Comparison of ENCODE assay signal across 8 cellular contexts in the genomic region with DNA sequence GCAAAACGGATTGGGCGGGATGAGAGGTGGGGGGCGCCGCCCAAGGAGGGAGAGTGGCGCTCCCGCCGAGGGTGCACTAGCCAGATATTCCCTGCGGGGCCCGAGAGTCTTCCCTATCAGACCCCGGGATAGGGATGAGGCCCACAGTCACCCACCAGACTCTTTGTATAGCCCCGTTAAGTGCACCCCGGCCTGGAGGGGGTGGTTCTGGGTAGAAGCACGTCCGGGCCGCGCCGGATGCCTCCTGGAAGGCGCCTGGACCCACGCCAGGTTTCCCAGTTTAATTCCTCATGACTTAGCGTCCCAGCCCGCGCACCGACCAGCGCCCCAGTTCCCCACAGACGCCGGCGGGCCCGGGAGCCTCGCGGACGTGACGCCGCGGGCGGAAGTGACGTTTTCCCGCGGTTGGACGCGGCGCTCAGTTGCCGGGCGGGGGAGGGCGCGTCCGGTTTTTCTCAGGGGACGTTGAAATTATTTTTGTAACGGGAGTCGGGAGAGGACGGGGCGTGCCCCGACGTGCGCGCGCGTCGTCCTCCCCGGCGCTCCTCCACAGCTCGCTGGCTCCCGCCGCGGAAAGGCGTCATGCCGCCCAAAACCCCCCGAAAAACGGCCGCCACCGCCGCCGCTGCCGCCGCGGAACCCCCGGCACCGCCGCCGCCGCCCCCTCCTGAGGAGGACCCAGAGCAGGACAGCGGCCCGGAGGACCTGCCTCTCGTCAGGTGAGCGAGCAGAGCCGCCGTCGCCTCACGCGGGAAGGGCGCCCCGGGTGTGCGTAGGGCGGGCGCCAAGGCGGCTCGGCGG. TPM values are rescaled to one million over a fixed set of nuclear protein-coding genes. Genes with fewer than 3 reads are reported as not detected.
A peak's percentile ranks its signal among the peaks of the same experiment; 100 is the strongest.
DNase-seq lines count a peak whose midpoint lies in the region; ATAC-seq lines count a peak whose summit lies in the region.

A gene (plus strand): TSS at position 421 of the 801 bp plus-strand sequence. CDS start 162 bp downstream, at position 583.

- CTCF ChIA-PET in CD8-positive, alpha-beta memory T cell (lab: Charles Lee) = interaction anchor here (0.5 to 2.0 kb wide), 3 partner anchors 209 to 277 kb away, joined by 4 to 10 read pairs (median 6); a partner anchor contains a TSS

- no peaks in the 10 kb centered on the region for H3K9me3 ChIP-seq in CD8-positive, alpha-beta memory T cell (ENCODE audit: low read length)

- no peaks in the 10 kb centered on the region for H3K27me3 ChIP-seq in CD8-positive, alpha-beta memory T cell (ENCODE audit: insufficient read depth, low read length, poor library complexity, severe bottlenecking)

- peak within 1 kb of the TSS; percentile 97 to 100 (median 99) for H3K27ac Mint-ChIP-seq in CD8-positive, alpha-beta memory T cell
- peak within 1 kb of the TSS; percentile 99 for H3K27ac Mint-ChIP-seq in effector memory CD8-positive, alpha-beta T cell
- peak within 1 kb of the TSS; percentile 100 for H3K27ac Mint-ChIP-seq in memory B cell

- POLR2A ChIA-PET in CD8-positive, alpha-beta memory T cell (lab: Charles Lee) = interaction anchor here (0.6 to 1.0 kb wide), 5 partner anchors 83 to 267 kb away, joined by 3 read pairs; a partner anchor contains a TSS

- H3K27ac ChIP-seq in CD8-positive, alpha-beta memory T cell (ENCODE audit: low read depth, low read length) = peak within 1 kb of the TSS; percentile 99

- H3K4me1 ChIP-seq in CD8-positive, alpha-beta memory T cell (ENCODE audit: insufficient read depth, low read length) = peaks cover 29% of the 10 kb centered on the region

- H3K36me3 ChIP-seq in CD8-positive, alpha-beta memory T cell (ENCODE audit: insufficient read depth, low read length) = no peaks in the 10 kb centered on the region

- H3K27me3 Mint-ChIP-seq in CD8-positive, alpha-beta memory T cell = no peaks in the 10 kb centered on the region
- H3K27me3 Mint-ChIP-seq in effector memory CD8-positive, alpha-beta T cell = no peaks in the 10 kb centered on the region
- H3K27me3 Mint-ChIP-seq in memory B cell = no peaks in the 10 kb centered on the region

- peaks cover 0 to 28% (median 4%) of the 10 kb centered on the region in 3 donors for H3K36me3 Mint-ChIP-seq in CD8-positive, alpha-beta memory T cell
- peaks cover 41% of the 10 kb centered on the region for H3K36me3 Mint-ChIP-seq in effector memory CD8-positive, alpha-beta T cell (ENCODE audit: insufficient read depth)
- peaks cover 19% of the 10 kb centered on the region for H3K36me3 Mint-ChIP-seq in memory B cell

- peak within 1 kb of the TSS; percentile 66 for H3K4me3 ChIP-seq in CD8-positive, alpha-beta memory T cell (ENCODE audit: low read length)

- H3K9me3 Mint-ChIP-seq in CD8-positive, alpha-beta memory T cell = no peaks in the 10 kb centered on the region
- H3K9me3 Mint-ChIP-seq in effector memory CD8-positive, alpha-beta T cell = no peaks in the 10 kb centered on the region
- no peaks in the 10 kb centered on the region for H3K9me3 Mint-ChIP-seq in memory B cell

- H3K4me3 Mint-ChIP-seq in CD8-positive, alpha-beta memory T cell = peak within 1 kb of the TSS; percentile 97 to 99 (median 98)
- peak within 1 kb of the TSS; percentile 95 to 98 for H3K4me3 Mint-ChIP-seq in effector memory CD8-positive, alpha-beta T cell
- H3K4me3 Mint-ChIP-seq in memory B cell = peak within 1 kb of the TSS; percentile 98

- ATAC-seq in GM19467 (IDR thresholded peaks at IDR 0.05; ENCODE audit: unreplicated experiment) (peak; percentile 66), memory B cell (ENCODE audit: low read depth) (peak; percentile 72)
- ATAC-seq in effector memory CD8-positive, alpha-beta T cell (replicated peaks) = peak; percentile 80

- DNase-seq in CD8-positive, alpha-beta memory T cell = peak; percentile 89 to 93 (median 90)
- DNase-seq in HPDE6-E6E7 (ENCODE audit: extremely low spot score) = peak; percentile 52
- peak; percentile 86 to 90 for DNase-seq in NOMO-1 (lab: John Stamatoyannopoulos, UW; ENCODE audit: unreplicated experiment in 2 of 2)
- DNase-seq in activated CD8-positive, alpha-beta memory T cell treated with anti-CD3 and anti-CD28 coated beads for 48 hours (ENCODE audit: low read depth in 2 of 3, low spot score in 2 of 3) = peak; percentile 72 to 84 (median 78)
- peak; percentile 88 to 91 (median 89) for DNase-seq in effector memory CD8-positive, alpha-beta T cell
- DNase-seq in memory B cell (ENCODE audit: low spot score in 2 of 2) = peak; percentile 90 to 92
- DNase-seq in stimulated activated CD8-positive, alpha-beta memory T cell treated with anti-CD3 and anti-CD28 coated beads, Interleukin-12 subunit alpha, Interleukin-12 subunit beta, amount 100 ng/mL, for 1 hour (ENCODE audit: low read depth) = peak; percentile 80

- H3K4me1 Mint-ChIP-seq in CD8-positive, alpha-beta memory T cell = peaks cover 27 to 45% (median 39%) of the 10 kb centered on the region in 3 donors
- peaks cover 17 to 30% of the 10 kb centered on the region in 2 donors for H3K4me1 Mint-ChIP-seq in effector memory CD8-positive, alpha-beta T cell (ENCODE audit: low read depth in 2 of 2)
- H3K4me1 Mint-ChIP-seq in memory B cell = peaks cover 4% of the 10 kb centered on the region

RNA-seq across cellular contexts. Expression of the gene that starts here (rescaled TPM):
- 10 to 100 TPM; 38.2 to 38.9 TPM for total RNA-seq in CD8-positive, alpha-beta memory T cell
- polyA plus RNA-seq in CD8-positive, alpha-beta memory T cell = 16.8 TPM

Comparison
In these comparisons a context has a peak if more than half of its experiments do, and no peak if none do; other contexts are left out.
1. Peak in every context shown above with its lines: DNase-seq, ATAC-seq, H3K4me3 ChIP-seq and H3K27ac ChIP-seq.